Comparison of ENCODE assay signal across 11 cellular contexts in the genomic region with DNA sequence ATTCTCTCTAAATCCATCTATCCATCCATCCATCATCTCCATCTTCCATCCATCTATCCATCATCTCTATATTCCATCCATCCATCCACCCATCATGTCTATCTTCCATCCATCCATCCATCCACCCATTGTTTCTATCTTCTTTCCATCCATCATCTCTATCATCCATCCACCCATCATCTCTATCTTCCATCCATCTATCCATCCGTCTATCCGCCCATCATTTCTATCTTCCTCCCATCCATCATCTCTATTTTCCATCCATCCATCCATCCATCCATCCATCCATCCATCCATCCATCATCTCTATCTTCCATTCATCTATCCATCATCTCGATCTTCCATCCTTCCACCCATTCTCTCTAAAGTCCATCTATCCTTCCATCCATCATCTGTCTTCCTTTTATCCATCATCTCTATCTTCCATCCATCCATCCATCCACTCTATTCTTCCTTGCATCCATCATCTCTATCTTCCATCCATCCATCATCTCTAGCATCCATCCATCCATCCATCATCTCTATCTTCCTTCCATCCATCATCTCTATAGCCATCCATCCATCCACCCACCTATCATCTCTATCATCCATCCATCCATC. TPM values are rescaled to one million over a fixed set of nuclear protein-coding genes. Genes with fewer than 3 reads are reported as not detected.
"Had no signal": no experiment of that assay in that cellular context is flagged by ENCODE, and none has a peak within 500 bp of the region (broad histone marks: within the 10 kb centered on the region; RNA-seq: fewer than 3 reads in every experiment).

No MANE protein-coding gene starts in this region.

- H3K9ac ChIP-seq: GM23248, KMS-11 had no signal

- H3K4me3 ChIP-seq: GM23248 had no signal

- H3K4me2 ChIP-seq: KMS-11 had no signal

- DNase-seq: GM23248, GOT3, H9, HCEC 1CT, HFFc6, Karpas-422, KBM-7 had no signal

- FAIRE-seq: H54 had no signal

- H3K27ac ChIP-seq: GM23248, HL-60, KMS-11 had no signal

- H2AFZ ChIP-seq: GM23248 had no signal

RNA-seq across cellular contexts. Expression of gene NWD1, which starts 34.7 kb away (rescaled TPM):
- total RNA-seq: GM23248, H9, HFFc6, HT1080 had no signal
- polyA plus RNA-seq: GM23248 had no signal
